ENCODE assay signal across 20 cellular contexts in genomic region chr13:113040597-113041292, GRCh38.
A peak's percentile ranks its signal among the peaks of the same experiment; 100 is the strongest.
DNase-seq lines count a peak whose midpoint lies in the region; ATAC-seq lines count a peak whose summit lies in the region.
"Had no signal": no experiment of that assay in that cellular context is flagged by ENCODE, and none has a peak within 500 bp of the region (broad histone marks: within the 10 kb centered on the region; RNA-seq: fewer than 3 reads in every experiment).

No MANE protein-coding gene starts in this region.

- no peak overlapping the region for H3K27ac ChIP-seq in mesenchymal stem cell (ENCODE audit: low read length, poor library complexity, severe bottlenecking)
- H3K27ac ChIP-seq: BLaER1 treated with 17β-estradiol and CSF1 and Interleukin-3, amounts not matched to agents 10 nM and 100 nM; HL-60 had no signal

- H3K4me1 ChIP-seq in mesenchymal stem cell (ENCODE audit: control insufficient read depth, insufficient read depth, low read depth, low read length) (peaks cover 3% of the 10 kb centered on the region), skeletal muscle satellite cell (ENCODE audit: control insufficient read depth, insufficient read depth, low read length) (peaks cover 24% of the 10 kb centered on the region)

- no peak overlapping the region for H2BK12ac ChIP-seq in mesenchymal stem cell (ENCODE audit: low read length in 2 of 2)

- H3K23ac ChIP-seq in mesenchymal stem cell (ENCODE audit: low read length in 2 of 2): no peak overlapping the region

- no peak for ATAC-seq in HG02884 (IDR thresholded peaks at IDR 0.05; ENCODE audit: unreplicated experiment)
- no peak for ATAC-seq in GM19023 (IDR thresholded peaks at IDR 0.05; ENCODE audit: unreplicated experiment)
- ATAC-seq: HCT116, K562 had no signal

- no peak overlapping the region for H4K8ac ChIP-seq in mesenchymal stem cell (ENCODE audit: low read length)

- no peak overlapping the region for H2BK120ac ChIP-seq in mesenchymal stem cell (ENCODE audit: low read depth, low read length)

- peak overlapping the region; percentile 23 for H3K9ac ChIP-seq in mesenchymal stem cell (ENCODE audit: low read length)
- no peak overlapping the region for H3K9ac ChIP-seq in skeletal muscle satellite cell (ENCODE audit: low read depth, low read length)
- H3K9ac ChIP-seq: BLaER1 treated with 17β-estradiol and CSF1 and Interleukin-3, amounts not matched to agents 10 nM and 100 nM had no signal

- H4K91ac ChIP-seq in mesenchymal stem cell (ENCODE audit: low read length): no peak overlapping the region

- no peak overlapping the region for H3K14ac ChIP-seq in mesenchymal stem cell (ENCODE audit: low read length in 2 of 2)

- H3K9me3 ChIP-seq in mesenchymal stem cell (ENCODE audit: control insufficient read depth, low read length) (no peaks in the 10 kb centered on the region), skeletal muscle satellite cell (replicated peaks; ENCODE audit: low read length) (no peaks in the 10 kb centered on the region)
- H3K9me3 ChIP-seq: BLaER1 treated with 17β-estradiol and CSF1 and Interleukin-3, amounts not matched to agents 10 nM and 100 nM had no signal

- no peak overlapping the region for H3K4ac ChIP-seq in mesenchymal stem cell (ENCODE audit: low read depth in 1 of 2, low read length in 2 of 2)

- DNase-seq in Ammon's horn (ENCODE audit: low spot score) (peak; percentile 68), cerebellar cortex (ENCODE audit: low spot score) (peak; percentile 15), mesenchymal stem cell (no peak), HCEC 1CT (no peak), DMS 273 treated with DMSO at 0.1 percent for 48 hours (lab: John Stamatoyannopoulos, UW) (no peak)
- DNase-seq: 8988T, EL, NCI-H1092, NCI-H1694, NCI-H2107, NCI-H226, NCI-H526, RPMI8226 had no signal

- no peaks in the 10 kb centered on the region for H3K79me1 ChIP-seq in mesenchymal stem cell (replicated peaks; ENCODE audit: low read length, poor library complexity, severe bottlenecking)

- H3K4me3 ChIP-seq in mesenchymal stem cell (ENCODE audit: insufficient read depth in 1 of 2, low read depth in 1 of 2, low read length in 2 of 2): no peak overlapping the region
- H3K4me3 ChIP-seq in skeletal muscle satellite cell (ENCODE audit: low read length): no peak overlapping the region
- H3K4me3 ChIP-seq: BLaER1 treated with 17β-estradiol and CSF1 and Interleukin-3, amounts not matched to agents 10 nM and 100 nM; K562 had no signal

- no peak overlapping the region for H3K18ac ChIP-seq in mesenchymal stem cell (ENCODE audit: low read depth in 1 of 2, low read length in 2 of 2)

- H2AFZ ChIP-seq in mesenchymal stem cell (ENCODE audit: low read depth, low read length): no peak overlapping the region

- no peak overlapping the region for H3K4me2 ChIP-seq in mesenchymal stem cell (ENCODE audit: low read length, poor library complexity, severe bottlenecking)
- peak overlapping the region; percentile 46 for H3K4me2 ChIP-seq in skeletal muscle satellite cell (ENCODE audit: low read length)
- H3K4me2 ChIP-seq: BLaER1 treated with 17β-estradiol and CSF1 and Interleukin-3, amounts not matched to agents 10 nM and 100 nM had no signal

- no peak overlapping the region for H2AK5ac ChIP-seq in mesenchymal stem cell (ENCODE audit: low read length, severe bottlenecking)

- H3K27me3 ChIP-seq in mesenchymal stem cell (ENCODE audit: control insufficient read depth in 1 of 2, insufficient read depth in 1 of 2, low read length in 2 of 2) (peaks cover 18 to 25% of the 10 kb centered on the region in 2 experiments), skeletal muscle satellite cell (ENCODE audit: control insufficient read depth, insufficient read depth, low read length) (no peaks in the 10 kb centered on the region)
- H3K27me3 ChIP-seq: BLaER1 treated with 17β-estradiol and CSF1 and Interleukin-3, amounts not matched to agents 10 nM and 100 nM had no signal

- no peak overlapping the region for H2BK15ac ChIP-seq in mesenchymal stem cell (ENCODE audit: low read depth, poor library complexity, severe bottlenecking)

- no peak overlapping the region for H2BK5ac ChIP-seq in mesenchymal stem cell (ENCODE audit: low read depth, low read length, poor library complexity, severe bottlenecking)

- 82% methylated on average over 13 of the region's 13 CpGs for WGBS in mesenchymal stem cell

- H3K36me3 ChIP-seq in mesenchymal stem cell (ENCODE audit: control insufficient read depth in 1 of 2, insufficient read depth in 2 of 2, low read depth in 1 of 2, low read length in 2 of 2) (no peaks in the 10 kb centered on the region), skeletal muscle satellite cell (ENCODE audit: insufficient read depth, low read length) (no peaks in the 10 kb centered on the region)
- H3K36me3 ChIP-seq: BLaER1 treated with 17β-estradiol and CSF1 and Interleukin-3, amounts not matched to agents 10 nM and 100 nM had no signal

Comparison
In these comparisons a context has a peak if more than half of its experiments do, and no peak if none do; other contexts are left out.
1. DNase-seq: peak in Ammon's horn (single experiment) and cerebellar cortex (single experiment); none in mesenchymal stem cell (single experiment), HCEC 1CT (single experiment) and DMS 273 treated with DMSO at 0.1 percent for 48 hours (single experiment).